8 cellular contexts compared by ENCODE assay signal in the genomic region with DNA sequence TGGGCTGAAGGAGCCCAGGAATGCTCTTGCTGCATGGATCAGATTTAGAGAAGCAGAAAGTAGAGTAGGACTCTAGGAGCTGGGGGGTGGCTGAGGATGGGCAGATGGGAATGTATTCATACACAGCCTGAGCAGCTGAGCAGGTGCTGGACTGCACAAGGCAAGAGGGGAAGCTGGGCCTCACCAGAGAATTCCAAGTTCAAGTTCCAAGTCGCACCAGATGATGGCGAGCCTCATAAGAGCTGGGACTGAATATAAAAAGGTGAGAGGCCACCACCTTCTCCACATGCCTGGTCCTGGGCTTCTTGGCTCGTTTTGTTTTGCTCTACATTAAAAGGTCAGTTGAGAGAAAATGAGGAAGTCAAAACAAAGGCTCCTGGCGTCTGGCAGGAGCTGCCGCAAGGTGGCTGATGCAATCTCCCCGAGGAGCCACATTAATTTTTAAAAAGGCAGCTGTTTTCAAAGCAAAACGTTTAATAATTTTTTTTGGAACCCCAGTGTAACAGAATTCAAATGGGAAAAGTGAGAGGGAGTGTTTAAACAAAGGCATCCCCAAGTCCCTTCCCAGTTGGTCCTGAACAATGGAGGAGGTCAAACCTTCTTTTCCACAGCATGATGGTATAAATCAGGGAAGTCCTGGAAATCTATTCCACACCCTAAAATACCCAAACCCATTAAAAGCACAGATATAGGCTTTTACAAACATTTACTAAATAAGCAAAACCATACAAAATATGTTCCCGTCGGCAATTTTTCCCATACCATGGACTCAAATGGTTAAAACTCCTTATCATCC. TPM values are rescaled to one million over a fixed set of nuclear protein-coding genes. Genes with fewer than 3 reads are reported as not detected.
DNase-seq lines count a peak whose midpoint lies in the region; ATAC-seq and TF ChIP-seq lines count a peak whose summit lies in the region.

No MANE protein-coding gene starts in this region.

- peaks cover 25% of the 10 kb centered on the region for H3K4me1 Mint-ChIP-seq in activated naive CD8-positive, alpha-beta T cell treated with anti-CD3 and anti-CD28 coated beads, Interleukin-2, amount 10 ng/mL, durations not matched to agents 7 days and 5 days
- peaks cover 40% of the 10 kb centered on the region for H3K4me1 Mint-ChIP-seq in memory B cell

- peaks cover 17% of the 10 kb centered on the region for H3K36me3 ChIP-seq in BE2C

- POLR2A ChIA-PET in activated naive CD8-positive, alpha-beta T cell treated with anti-CD3 and anti-CD28 coated beads, Interleukin-2, amount 10 ng/mL, durations not matched to agents 7 days and 5 days (lab: Charles Lee): interaction anchor here (2.3 kb wide), 1 partner anchor 14 kb away, joined by 11 read pairs; a partner anchor contains a TSS

- peaks cover 79% of the 10 kb centered on the region for H3K36me3 Mint-ChIP-seq in activated naive CD8-positive, alpha-beta T cell treated with anti-CD3 and anti-CD28 coated beads, Interleukin-2, amount 10 ng/mL, durations not matched to agents 7 days and 5 days
- peaks cover 31% of the 10 kb centered on the region for H3K36me3 Mint-ChIP-seq in memory B cell

- H3K9me3 Mint-ChIP-seq in activated naive CD8-positive, alpha-beta T cell treated with anti-CD3 and anti-CD28 coated beads, Interleukin-2, amount 10 ng/mL, durations not matched to agents 7 days and 5 days: peaks cover 15% of the 10 kb centered on the region
- peaks cover 8% of the 10 kb centered on the region for H3K9me3 Mint-ChIP-seq in memory B cell

- TF ChIP-seq CTCF in BE2C (IDR thresholded peaks at IDR 0.05; ENCODE audit: low read depth, low read length): peak; percentile 5; the same call in 1 of the 2 replicates

- H3K27ac Mint-ChIP-seq in activated naive CD8-positive, alpha-beta T cell treated with anti-CD3 and anti-CD28 coated beads, Interleukin-2, amount 10 ng/mL, durations not matched to agents 7 days and 5 days: peak overlapping the region; percentile 34
- H3K27ac Mint-ChIP-seq in memory B cell: peak overlapping the region; percentile 86

- H3K4me3 Mint-ChIP-seq in activated naive CD8-positive, alpha-beta T cell treated with anti-CD3 and anti-CD28 coated beads, Interleukin-2, amount 10 ng/mL, durations not matched to agents 7 days and 5 days: no peak overlapping the region
- H3K4me3 Mint-ChIP-seq in memory B cell: peak overlapping the region; percentile 48

- no peak overlapping the region for H3K4me3 ChIP-seq in BE2C (ENCODE audit: low read depth, low read length)

- H3K27me3 ChIP-seq in BE2C: no peaks in the 10 kb centered on the region

- peaks cover 13% of the 10 kb centered on the region for H3K9me3 ChIP-seq in BE2C

- no peaks in the 10 kb centered on the region for H3K4me1 ChIP-seq in BE2C

- H3K27me3 Mint-ChIP-seq in activated naive CD8-positive, alpha-beta T cell treated with anti-CD3 and anti-CD28 coated beads, Interleukin-2, amount 10 ng/mL, durations not matched to agents 7 days and 5 days: no peaks in the 10 kb centered on the region
- H3K27me3 Mint-ChIP-seq in memory B cell: no peaks in the 10 kb centered on the region

- ATAC-seq in HG03175 (IDR thresholded peaks at IDR 0.05; ENCODE audit: unreplicated experiment): peak; percentile 49
- no peak for ATAC-seq in activated naive CD8-positive, alpha-beta T cell treated with anti-CD3 and anti-CD28 coated beads, Interleukin-2, amount 10 ng/mL, durations not matched to agents 7 days and 5 days (ENCODE audit: low read depth)
- peak; percentile 84 for ATAC-seq in memory B cell (ENCODE audit: low read depth)
- no peak for ATAC-seq in GM21360 (IDR thresholded peaks at IDR 0.05; ENCODE audit: unreplicated experiment)

- DNase-seq in BE2C (no peak), memory B cell (ENCODE audit: low spot score in 2 of 2) (peak in 1 of 2 donors; percentile 14), HPDE6-E6E7 (ENCODE audit: extremely low spot score) (no peak), GOT3 (lab: John Stamatoyannopoulos, UW) (no peak), NCI-H1092 (lab: John Stamatoyannopoulos, UW) (no peak)
- DNase-seq in activated naive CD8-positive, alpha-beta T cell treated with anti-CD3 and anti-CD28 coated beads, Interleukin-2, amount 10 ng/mL, durations not matched to agents 7 days and 5 days: no peak

RNA-seq across cellular contexts. Expression of a gene that starts 9.5 kb away (rescaled TPM):
- polyA plus RNA-seq in BE2C (2012; ENCODE audit: insufficient read depth, insufficient read length, low read depth): 47.0 TPM
- 10 to 100 TPM; 39.6 to 40.8 TPM for total RNA-seq in activated naive CD8-positive, alpha-beta T cell treated with anti-CD3 and anti-CD28 coated beads, Interleukin-2, amount 10 ng/mL, durations not matched to agents 7 days and 5 days

RNA-seq across cellular contexts. Expression of a gene that starts 13.2 kb away (rescaled TPM):
- 20.7 TPM for polyA plus RNA-seq in BE2C (2012; ENCODE audit: insufficient read depth, insufficient read length, low read depth)
- 10 to 100 TPM; 29.8 to 31.0 TPM for total RNA-seq in activated naive CD8-positive, alpha-beta T cell treated with anti-CD3 and anti-CD28 coated beads, Interleukin-2, amount 10 ng/mL, durations not matched to agents 7 days and 5 days

RNA-seq across cellular contexts. Expression of a gene that starts 50.3 kb away (rescaled TPM):
- 21.4 TPM for polyA plus RNA-seq in BE2C (2012; ENCODE audit: insufficient read depth, insufficient read length, low read depth)
- total RNA-seq in activated naive CD8-positive, alpha-beta T cell treated with anti-CD3 and anti-CD28 coated beads, Interleukin-2, amount 10 ng/mL, durations not matched to agents 7 days and 5 days: 10 to 100 TPM; 18.7 to 19.1 TPM

Comparison
In these comparisons a context has a peak if more than half of its experiments do, and no peak if none do; other contexts are left out.
1. ATAC-seq: peak in HG03175 (single experiment) and memory B cell (single experiment); none in activated naive CD8-positive, alpha-beta T cell treated with anti-CD3 and anti-CD28 coated beads, Interleukin-2, amount 10 ng/mL, durations not matched to agents 7 days and 5 days (single experiment) and GM21360 (single experiment).